23 cellular contexts compared by ENCODE assay signal in genomic region chr2:178676046-178676445, GRCh38.
"Had no signal": no experiment of that assay in that cellular context is flagged by ENCODE, and none has a peak within 500 bp of the region (broad histone marks: within the 10 kb centered on the region; RNA-seq: fewer than 3 reads in every experiment).

No MANE protein-coding gene starts in this region.

- H3K4me1 ChIP-seq: colonic mucosa, esophagus squamous epithelium, gastroesophageal sphincter, heart left ventricle, left lung, lower lobe of right lung had no signal

- DNase-seq: colonic mucosa; cortex of kidney; effector CD8-positive, alpha-beta T cell; effector memory CD8-positive, alpha-beta T cell; endodermal cell; erythroblast; esophagus squamous epithelium; foreskin fibroblast; foreskin melanocyte; heart left ventricle; hippocampal formation; left cardiac atrium; left lung; left ventricle myocardium superior; lower lobe of right lung; mesenchymal stem cell; mucosa of descending colon; naive B cell had no signal

- FAIRE-seq: islet of Langerhans, keratinocyte had no signal

- H3K27ac ChIP-seq: colonic mucosa, epithelial cell of prostate, esophagus squamous epithelium, gastroesophageal sphincter, heart left ventricle, left lung, lower lobe of right lung had no signal

- H3K27me3 ChIP-seq: colonic mucosa, esophagus squamous epithelium, gastroesophageal sphincter, heart left ventricle, left lung had no signal

- H3K4me3 ChIP-seq: colonic mucosa, esophagus squamous epithelium, gastroesophageal sphincter, heart left ventricle, left lung, lower lobe of right lung, mucosa of descending colon had no signal

- H3K36me3 ChIP-seq: colonic mucosa, esophagus squamous epithelium, gastroesophageal sphincter, left lung had no signal

- ATAC-seq: effector memory CD8-positive, alpha-beta T cell; esophagus mucosa; gastroesophageal sphincter; heart left ventricle; left cardiac atrium; left lung; lower lobe of right lung; mucosa of descending colon had no signal

- H3K9me3 ChIP-seq: colonic mucosa, esophagus squamous epithelium, gastroesophageal sphincter, heart left ventricle, left lung, lower lobe of right lung, mucosa of descending colon had no signal
